In the genomic region with DNA sequence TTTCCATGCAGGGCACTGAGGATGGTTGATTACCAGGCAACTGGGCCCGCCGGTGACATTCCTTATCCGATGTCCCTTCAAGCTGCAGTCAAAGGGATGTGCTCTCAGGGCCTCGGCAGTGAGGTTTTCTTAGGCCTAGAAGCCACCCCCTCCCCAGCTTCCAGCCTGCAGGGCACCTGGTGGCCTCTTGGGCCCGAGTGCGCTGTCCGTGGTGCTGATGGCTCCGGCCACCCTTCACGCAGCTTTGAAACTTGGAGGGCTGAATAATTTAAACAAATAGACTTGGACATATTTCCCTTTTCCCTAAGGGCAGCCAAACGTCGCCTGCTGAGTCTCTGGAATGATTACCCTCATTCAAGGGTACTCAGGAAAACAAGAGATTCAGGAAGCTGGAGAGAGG, we compare ENCODE assay signal across 8 cellular contexts. TPM values are rescaled to one million over a fixed set of nuclear protein-coding genes. Genes with fewer than 3 reads are reported as not detected.
DNase-seq lines count a peak whose midpoint lies in the region; ATAC-seq, FAIRE-seq and TF ChIP-seq lines count a peak whose summit lies in the region.

No MANE protein-coding gene starts in this region.

- WGBS in adrenal gland, 4 donors: 6 to 19% (median 8%) methylated on average over 9 to 11 of the region's 11 CpGs
- 6% methylated on average over 6 to 11 of the region's 11 CpGs for WGBS in testis, 2 donors

- no peaks in the 10 kb centered on the region for H3K4me1 ChIP-seq in adrenal gland (replicated peaks in 1 of 2)
- H3K4me1 ChIP-seq in testis: no peaks in the 10 kb centered on the region

- H3K9me3 ChIP-seq in AG04450 (ENCODE audit: control insufficient read depth, insufficient read depth, low read length): no peaks in the 10 kb centered on the region
- no peaks in the 10 kb centered on the region for H3K9me3 ChIP-seq in adrenal gland (replicated peaks in 1 of 3)
- no peaks in the 10 kb centered on the region for H3K9me3 ChIP-seq in testis

- peak; percentile 58 for TF ChIP-seq CTCF in AG04450 (IDR thresholded peaks at IDR 0.05; ENCODE audit: low read depth, low read length)
- TF ChIP-seq CTCF in adrenal gland (IDR thresholded peaks at IDR 0.05): peak; percentile 20 to 50 (median 39)
- peak in 2 of 3 experiments; percentile 28 to 41 for TF ChIP-seq CTCF in testis (IDR thresholded peaks at IDR 0.05)

- H3K27ac ChIP-seq in AG04450 (ENCODE audit: low read depth, low read length): no peak overlapping the region
- H3K27ac ChIP-seq in adrenal gland: no peak overlapping the region
- H3K27ac ChIP-seq in testis: no peak overlapping the region

- intact Hi-C loops in adrenal gland (cut with DNase I): no loop called here
- intact Hi-C loops in testis (cut with DNase I; ENCODE audit: low total_unique reads): no loop called here

- no peak for FAIRE-seq in GM18507 (lab: Jason Lieb, UNC)

- H3K27me3 ChIP-seq in AG04450 (ENCODE audit: control insufficient read depth, insufficient read depth, low read length) (peaks cover 33% of the 10 kb centered on the region), adrenal gland (peaks cover 15% of the 10 kb centered on the region), testis (no peaks in the 10 kb centered on the region)

- POLR2A ChIA-PET in AG04450 (lab: Yijun Ruan, JAX): no interaction called here

- DNase-seq in AG04450 (ENCODE audit: low read depth, low spot score): no peak
- DNase-seq in GM18507 (ENCODE audit: extremely low spot score, insufficient read length, low read depth): peak; percentile 36
- DNase-seq in NCI-H345 treated with DMSO at 0.1 percent for 48 hours (lab: John Stamatoyannopoulos, UW; ENCODE audit: unreplicated experiment): peak; percentile 53
- DNase-seq in adrenal gland: peak in 6 of 7 donors; percentile 31 to 55 (median 48)
- DNase-seq in iris pigment epithelial cell (ENCODE audit: low read depth): peak; percentile 45
- DNase-seq in testis: peak; percentile 56
- DNase-seq in DMS153 treated with DMSO at 0.1 percent for 48 hours (lab: John Stamatoyannopoulos, UW; ENCODE audit: unreplicated experiment): no peak

- H3K4me3 ChIP-seq in AG04450 (ENCODE audit: low read depth, low read length): no peak overlapping the region
- no peak overlapping the region for H3K4me3 ChIP-seq in adrenal gland
- H3K4me3 ChIP-seq in testis: no peak overlapping the region

- CTCF ChIA-PET in AG04450 (lab: Charles Lee): no interaction called here

- no peak for TF ChIP-seq POLR2A in adrenal gland (IDR thresholded peaks at IDR 0.05)
- no peak for TF ChIP-seq POLR2A in testis (IDR thresholded peaks at IDR 0.05)

- ATAC-seq in GM21367 (IDR thresholded peaks at IDR 0.05; ENCODE audit: unreplicated experiment): no peak

- H3K36me3 ChIP-seq in adrenal gland (replicated peaks in 1 of 2) (no peaks in the 10 kb centered on the region), testis (ENCODE audit: low read depth, missing control alignments) (no peaks in the 10 kb centered on the region)

RNA-seq across cellular contexts. Expression of gene MLN, which starts 8.9 kb away (rescaled TPM):
- polyA plus RNA-seq in AG04450 (2011; rRNA removed) (not detected in 2 replicates), adrenal gland (not detected), testis (ENCODE audit: insufficient read depth, low read depth, low replicate concordance) (not detected)
- polyA minus RNA-seq in AG04450 (2011; rRNA and poly(A)+ RNA removed): not detected in 2 replicates
- total RNA-seq in adrenal gland (not detected), testis (not detected)

RNA-seq across cellular contexts. Expression of gene LEMD2, which starts 23.7 kb away (rescaled TPM):
- polyA plus RNA-seq in AG04450 (2011; rRNA removed) (47.4 and 53.9 TPM in 2 replicates), adrenal gland (100 to 1,000 TPM in 2 of 3 donors, 10 to 100 TPM in 1; 32.4 to 121 (median 104) TPM), testis (ENCODE audit: insufficient read depth, low read depth, low replicate concordance) (89.5 TPM)
- 47.0 and 48.2 TPM in 2 replicates for polyA minus RNA-seq in AG04450 (2011; rRNA and poly(A)+ RNA removed)
- total RNA-seq in adrenal gland (10 to 100 TPM; 44.6 to 76.6 (median 58.3) TPM), testis (10 to 100 TPM; 71.2 to 77.0 TPM)

Comparison
In these comparisons a context has a peak if more than half of its experiments do, and no peak if none do; other contexts are left out.
1. DNase-seq: peak in GM18507 (single experiment), NCI-H345 treated with DMSO at 0.1 percent for 48 hours (single experiment), adrenal gland (6 of 7), iris pigment epithelial cell (single experiment) and testis (single experiment); none in AG04450 (single experiment) and DMS153 treated with DMSO at 0.1 percent for 48 hours (single experiment).
2. Peak in every context shown above with its lines, with median percentiles within 50 percentile points of each other: CTCF ChIP-seq.